9 cellular contexts compared by ENCODE assay signal in the genomic region with DNA sequence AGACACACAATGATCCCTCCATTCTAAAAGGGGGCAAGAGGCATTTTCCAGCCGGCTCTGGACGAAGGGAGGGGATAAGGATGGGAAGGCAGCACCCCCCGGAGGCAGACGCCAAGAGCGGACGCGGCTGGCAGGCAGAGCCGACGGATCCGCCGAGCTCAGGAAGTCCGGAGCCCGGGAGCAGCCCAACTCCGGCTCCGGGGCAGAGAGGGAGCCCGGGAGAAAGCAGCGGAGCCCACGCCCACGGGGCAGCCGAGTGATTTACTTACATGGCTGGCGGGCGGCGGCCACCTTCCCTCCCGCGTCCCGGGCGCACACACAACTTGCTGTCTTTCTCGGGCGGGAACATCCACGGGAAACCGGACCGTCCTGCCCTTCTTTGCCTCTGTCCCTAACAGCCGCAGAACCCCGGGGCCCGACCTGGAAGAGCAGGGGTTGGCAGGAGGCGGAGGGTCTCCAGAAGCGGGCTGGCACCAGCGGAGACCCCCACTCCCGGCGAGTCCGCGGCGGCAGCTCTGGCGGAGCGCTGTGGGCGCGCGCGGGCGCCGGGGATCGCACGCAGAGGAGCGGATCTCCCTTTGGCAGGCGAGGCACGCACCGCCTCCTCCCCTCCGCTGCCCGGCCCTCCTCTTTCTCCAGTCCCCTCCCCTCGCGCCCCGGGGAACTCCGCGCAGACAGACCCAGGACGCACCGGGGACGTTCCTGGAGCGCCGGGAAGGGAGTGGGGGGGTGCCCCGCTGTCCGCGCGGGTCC. TPM values are rescaled to one million over a fixed set of nuclear protein-coding genes. Genes with fewer than 3 reads are reported as not detected.
DNase-seq lines count a peak whose midpoint lies in the region; ATAC-seq, FAIRE-seq and TF ChIP-seq lines count a peak whose summit lies in the region.
"Had no signal": no experiment of that assay in that cellular context is flagged by ENCODE, and none has a peak within 500 bp of the region (broad histone marks: within the 10 kb centered on the region; RNA-seq: fewer than 3 reads in every experiment).

A gene (minus strand): TSS at position 580 of the 753 bp plus-strand sequence.

- CTCF ChIA-PET in HepG2 (lab: Yijun Ruan, JAX; ENCODE audit: low intra/inter-chr PET ratio, low total read pairs), result no interaction called here

- no peak within 1 kb of the TSS for H3K9ac ChIP-seq in HepG2 (ENCODE audit: insufficient read depth, low read depth, low read length)

- no peak for TF ChIP-seq POLR2A in HepG2 (IDR thresholded peaks at IDR 0.05; ENCODE audit: insufficient read depth in 1 of 2, low read depth in 2 of 2, low read length in 2 of 2)

- 3% methylated on average over 6 of the region's 73 CpGs for WGBS in HepG2 (ENCODE audit: low lambda C conversion rate)

- H3K36me3 Mint-ChIP-seq in activated CD4-positive, alpha-beta T cell treated with anti-CD3 and anti-CD28 coated beads, Interleukin-2, amount 10 ng/mL, durations not matched to agents 24 days and 14 days (ENCODE audit: low read depth), result no peaks in the 10 kb centered on the region

- no TSS peak for BruUV-seq in HepG2 (replicated peaks; lab: Mats Ljungman, UMichigan)

- H3K4me1 ChIP-seq in HepG2 (ENCODE audit: insufficient read depth, low read length), result peaks cover 6% of the 10 kb centered on the region

- peak within 1 kb of the TSS; percentile 49 for H3K27ac Mint-ChIP-seq in activated CD4-positive, alpha-beta T cell treated with anti-CD3 and anti-CD28 coated beads, Interleukin-2, amount 10 ng/mL, durations not matched to agents 24 days and 14 days

- H2AFZ ChIP-seq in HepG2 (ENCODE audit: low read length), result no peak within 1 kb of the TSS

- intact Hi-C loops in activated CD4-positive, alpha-beta T cell treated with anti-CD3 and anti-CD28 coated beads, Interleukin-2, amount 10 ng/mL, durations not matched to agents 24 days and 14 days (cut with micrococcal nuclease), result loop anchor here (2.0 to 5.0 kb wide), 3 partner anchors 55 to 1255 kb away; a partner anchor contains a TSS
- intact Hi-C loops in dorsolateral prefrontal cortex (cut with DNase I), result loop anchor here (2.0 to 10.0 kb wide), 5 partner anchors 88 to 565 kb away; a partner anchor contains a TSS
- intact Hi-C loops in HepG2 (cut with micrococcal nuclease; ENCODE audit: unreplicated experiment), result no loop called here

- no peak for TF ChIP-seq EP300 in HepG2 (IDR thresholded peaks at IDR 0.05; ENCODE audit: low read depth in 2 of 2, low read length in 2 of 2)
- TF ChIP-seq EP300 in HepG2 (CRISPR knock-in tag; IDR thresholded peaks at IDR 0.05; ENCODE audit: borderline replicate concordance), result no peak

- H3K4me3 ChIP-seq in dorsolateral prefrontal cortex (peak within 1 kb of the TSS; percentile 58 to 97 (median 84)), HepG2 (replicated peaks in 1 of 3; ENCODE audit: insufficient read depth in 1 of 3, low read depth in 2 of 3, low read length in 3 of 3) (peak within 1 kb of the TSS; percentile 50 to 72 (median 52); a peak in 5 of 6 replicates)

- POLR2A ChIA-PET in HepG2 (lab: Yijun Ruan, JAX), result no interaction called here

- H3K4me3 Mint-ChIP-seq in activated CD4-positive, alpha-beta T cell treated with anti-CD3 and anti-CD28 coated beads, Interleukin-2, amount 10 ng/mL, durations not matched to agents 24 days and 14 days, result peak within 1 kb of the TSS; percentile 86

- TF ChIP-seq CTCF in dorsolateral prefrontal cortex (IDR thresholded peaks at IDR 0.05 in 54 of 56, conservative IDR thresholded peaks at IDR 0.05 in 2 of 56; ENCODE audit: low read depth in 1 of 56, partially characterized antibody in 56 of 56), result peak in 52 of 56 donors; percentile 19 to 75 (median 50)
- peak; percentile 36 for TF ChIP-seq CTCF in HepG2 (CRISPR knock-in tag; IDR thresholded peaks at IDR 0.05)

- H3K27me3 Mint-ChIP-seq in activated CD4-positive, alpha-beta T cell treated with anti-CD3 and anti-CD28 coated beads, Interleukin-2, amount 10 ng/mL, durations not matched to agents 24 days and 14 days, result peaks cover 65% of the 10 kb centered on the region

- H3K36me3 ChIP-seq in HepG2 (replicated peaks in 1 of 2; ENCODE audit: control insufficient read depth in 1 of 2, insufficient read depth in 2 of 2, low read length in 2 of 2), result no peaks in the 10 kb centered on the region

- DNase-seq in SIG-M5 treated with dmso at 0.1 percent for 504 hours (lab: John Stamatoyannopoulos, UW; ENCODE audit: unreplicated experiment), result peak; percentile 61
- DNase-seq in SIG-M5 (lab: John Stamatoyannopoulos, UW), result no peak
- DNase-seq in NCI-H2227 treated with DMSO at 0.1 percent for 48 hours (lab: John Stamatoyannopoulos, UW), result peak; percentile 17
- DNase-seq in activated CD4-positive, alpha-beta T cell treated with anti-CD3 and anti-CD28 coated beads, Interleukin-2, amount 10 ng/mL, durations not matched to agents 24 days and 14 days, result peak; percentile 91
- DNase-seq in dorsolateral prefrontal cortex, result peak; percentile 57 to 87 (median 74)
- peak; percentile 3 for DNase-seq in HepG2 (ENCODE audit: low spot score)
- peak; percentile 56 to 58 for DNase-seq in stimulated activated CD4-positive, alpha-beta T cell treated with anti-CD3 and anti-CD28 coated beads, Interleukin-2, amount 100 ng/mL, for 48 hours

- H4K20me1 ChIP-seq in HepG2 (ENCODE audit: insufficient read depth, low read length), result no peaks in the 10 kb centered on the region

- H3K4me2 ChIP-seq in HepG2 (ENCODE audit: low read depth, low read length), result peak within 1 kb of the TSS; percentile 84

- peaks cover 14% of the 10 kb centered on the region for H3K4me1 Mint-ChIP-seq in activated CD4-positive, alpha-beta T cell treated with anti-CD3 and anti-CD28 coated beads, Interleukin-2, amount 10 ng/mL, durations not matched to agents 24 days and 14 days

- no peaks in the 10 kb centered on the region for H3K9me3 Mint-ChIP-seq in activated CD4-positive, alpha-beta T cell treated with anti-CD3 and anti-CD28 coated beads, Interleukin-2, amount 10 ng/mL, durations not matched to agents 24 days and 14 days

- H3K27ac ChIP-seq in dorsolateral prefrontal cortex, result peak within 1 kb of the TSS; percentile 35 to 92 (median 82)
- no peak within 1 kb of the TSS for H3K27ac ChIP-seq in HepG2 (ENCODE audit: extremely low read length, insufficient read depth, low read length)

- H3K79me2 ChIP-seq in HepG2 (ENCODE audit: insufficient read depth, low read length), result no peaks in the 10 kb centered on the region

- ATAC-seq in HG03039 (IDR thresholded peaks at IDR 0.05; ENCODE audit: unreplicated experiment) (peak; percentile 95), HepG2 (peak; percentile 96)

- H3K27me3 ChIP-seq in dorsolateral prefrontal cortex (no peaks in the 10 kb centered on the region), HepG2 (ENCODE audit: control insufficient read depth in 1 of 2, insufficient read depth in 2 of 2, low read length in 2 of 2) (peaks cover 4 to 43% of the 10 kb centered on the region in 2 experiments; a peak in 4 of 5 replicates)

- in situ Hi-C loops in HepG2 (cut with HindIII; ENCODE audit: extremely low pct_ligation_motif_present, low pct_unique_long_range_greater_than_20kb), result loop anchor here (25.0 kb wide), 3 partner anchors 340 to 640 kb away; no protein-coding TSS in a partner anchor

- no peak for TF ChIP-seq RAD21 in HepG2 (CRISPR knock-in tag; IDR thresholded peaks at IDR 0.05)

- H3K9me3 ChIP-seq in HepG2 (ENCODE audit: low read length), result no peaks in the 10 kb centered on the region

- no peak for FAIRE-seq in HepG2 (lab: Jason Lieb, UNC)
- FAIRE-seq: G401.6 had no signal

TF ChIP-seq in HepG2, 621 proteins besides CTCF, POLR2A, EP300 and RAD21 (continues in another document):
- TF ChIP-seq, protein P1, sequence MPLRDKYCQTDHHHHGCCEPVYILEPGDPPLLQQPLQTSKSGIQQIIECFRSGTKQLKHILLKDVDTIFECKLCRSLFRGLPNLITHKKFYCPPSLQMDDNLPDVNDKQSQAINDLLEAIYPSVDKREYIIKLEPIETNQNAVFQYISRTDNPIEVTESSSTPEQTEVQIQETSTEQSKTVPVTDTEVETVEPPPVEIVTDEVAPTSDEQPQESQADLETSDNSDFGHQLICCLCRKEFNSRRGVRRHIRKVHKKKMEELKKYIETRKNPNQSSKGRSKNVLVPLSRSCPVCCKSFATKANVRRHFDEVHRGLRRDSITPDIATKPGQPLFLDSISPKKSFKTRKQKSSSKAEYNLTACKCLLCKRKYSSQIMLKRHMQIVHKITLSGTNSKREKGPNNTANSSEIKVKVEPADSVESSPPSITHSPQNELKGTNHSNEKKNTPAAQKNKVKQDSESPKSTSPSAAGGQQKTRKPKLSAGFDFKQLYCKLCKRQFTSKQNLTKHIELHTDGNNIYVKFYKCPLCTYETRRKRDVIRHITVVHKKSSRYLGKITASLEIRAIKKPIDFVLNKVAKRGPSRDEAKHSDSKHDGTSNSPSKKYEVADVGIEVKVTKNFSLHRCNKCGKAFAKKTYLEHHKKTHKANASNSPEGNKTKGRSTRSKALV (CRISPR knock-in tag; IDR thresholded peaks at IDR 0.05), result peak; percentile 75

RNA-seq across cellular contexts. Expression of the gene that starts here (rescaled TPM):
- total RNA-seq in activated CD4-positive, alpha-beta T cell treated with anti-CD3 and anti-CD28 coated beads, Interleukin-2, amount 10 ng/mL, durations not matched to agents 24 days and 14 days, result 4.8 TPM in 2 replicates
- total RNA-seq in dorsolateral prefrontal cortex, result 10 to 100 TPM; 28.1 to 66.9 (median 45.5) TPM
- total RNA-seq in HepG2 (2016; rRNA removed; fragmentation: Illumina TruSeq; extraction: Trizol), result not detected in 2 replicates
- total RNA-seq in HepG2 (2016; cell fraction: cytosol; rRNA removed; fragmentation: Illumina TruSeq; extraction: Trizol; ENCODE audit: low read depth), result not detected in 2 replicates
- not detected in 2 replicates for total RNA-seq in HepG2 (2016; cell fraction: insoluble cytoplasmic fraction; rRNA removed; fragmentation: Illumina TruSeq; extraction: Trizol)
- not detected in 2 replicates for total RNA-seq in HepG2 (2016; cell fraction: membrane; rRNA removed; fragmentation: Illumina TruSeq; extraction: Trizol)
- total RNA-seq in HepG2 (2016; cell fraction: nucleus; rRNA removed; fragmentation: Illumina TruSeq; extraction: Trizol), result not detected in 2 replicates
- polyA plus RNA-seq in HepG2 (2011; rRNA removed), result not detected in 2 replicates
- 0.03 TPM in 1 of 2 replicates, not detected in the other for polyA plus RNA-seq in HepG2 (2011; cell fraction: cytosol; rRNA removed)
- not detected in 2 replicates for polyA plus RNA-seq in HepG2 (2011; cell fraction: nucleus; rRNA removed)
- not detected in 2 replicates for polyA plus RNA-seq in HepG2 (2012)
- not detected in 2 replicates for polyA plus RNA-seq in HepG2 (2016; cell fraction: cytosol; fragmentation: Illumina TruSeq; extraction: Trizol; ENCODE audit: low read depth)
- polyA plus RNA-seq in HepG2 (2016; cell fraction: insoluble cytoplasmic fraction; fragmentation: Illumina TruSeq; extraction: Trizol; ENCODE audit: low read depth), result not detected in 2 replicates
- not detected in 2 replicates for polyA plus RNA-seq in HepG2 (2016; cell fraction: membrane; fragmentation: Illumina TruSeq; extraction: Trizol; ENCODE audit: low read depth)
- not detected in 2 replicates for polyA plus RNA-seq in HepG2 (2016; cell fraction: nucleus; fragmentation: Illumina TruSeq; extraction: Trizol; ENCODE audit: insufficient read depth, low read depth)
- 0.30 TPM in 1 of 2 replicates, not detected in the other for polyA minus RNA-seq in HepG2 (2011; rRNA and poly(A)+ RNA removed; ENCODE audit: low replicate concordance)
- polyA minus RNA-seq in HepG2 (2011; cell fraction: cytosol; rRNA and poly(A)+ RNA removed), result not detected in 2 replicates
- polyA minus RNA-seq in HepG2 (2011; cell fraction: nucleus; rRNA and poly(A)+ RNA removed), result not detected in 2 replicates

Comparison
In these comparisons a context has a peak if more than half of its experiments do, and no peak if none do; other contexts are left out.
1. Peak in DNase-seq, ATAC-seq, H3K4me3 ChIP-seq and H3K4me2 ChIP-seq in HepG2; RNA of the gene not detected or under 1 TPM.